ENCODE assay signal across 12 cellular contexts in the genomic region with DNA sequence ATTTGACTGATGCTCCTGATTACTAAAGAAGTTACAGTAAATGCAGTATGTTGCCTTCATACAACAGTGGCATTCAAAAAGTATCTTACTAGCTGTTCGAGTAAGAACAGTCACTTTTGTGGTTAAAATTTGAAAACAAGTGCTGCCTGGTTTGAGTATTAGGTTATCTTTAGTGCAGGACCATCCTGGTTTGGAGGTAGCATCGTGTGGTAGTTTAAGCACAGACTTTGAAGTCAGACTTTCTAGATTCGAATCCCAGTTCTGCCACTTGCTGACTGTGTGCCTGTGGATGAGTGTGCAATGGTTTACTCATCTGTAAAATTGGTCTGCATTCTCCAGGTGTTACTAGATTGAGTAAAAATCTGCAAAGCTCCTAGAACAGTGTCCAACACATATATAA.
DNase-seq lines count a peak whose midpoint lies in the region; ATAC-seq lines count a peak whose summit lies in the region.
"Had no signal": no experiment of that assay in that cellular context is flagged by ENCODE, and none has a peak within 500 bp of the region (broad histone marks: within the 10 kb centered on the region; RNA-seq: fewer than 3 reads in every experiment).

No MANE protein-coding gene starts in this region.

- no peak for DNase-seq in DMS 273 treated with DMSO at 0.1 percent for 48 hours (lab: John Stamatoyannopoulos, UW)
- no peak for DNase-seq in NCI-H82 (lab: John Stamatoyannopoulos, UW)
- DNase-seq in left colon, result no peak
- DNase-seq in KBM-7, result no peak
- DNase-seq: activated CD4-positive, alpha-beta T cell treated with anti-CD3 and anti-CD28 coated beads, Interleukin-2, amount 50 U/mL, for 1 hour; AML-193; DND-41; NCI-H345 had no signal

- intact Hi-C loops in left colon (cut with DNase I, micrococcal nuclease), result no loop called here

- in situ Hi-C loops in KBM-7 (cut with MboI; ENCODE audit: low pct_unique_long_range_greater_than_20kb, low sequenced_read_pairs), result no loop called here

- ATAC-seq in GM18519 (IDR thresholded peaks at IDR 0.05; ENCODE audit: low FRiP score, unreplicated experiment) (peak; percentile 77), GM19467 (IDR thresholded peaks at IDR 0.05; ENCODE audit: unreplicated experiment) (peak; percentile 39), HG02798 (IDR thresholded peaks at IDR 0.05; ENCODE audit: poor library complexity, unreplicated experiment) (peak; percentile 66), HG03378 (IDR thresholded peaks at IDR 0.05; ENCODE audit: unreplicated experiment) (peak; percentile 80), left colon (no peak)
